In the genomic region with DNA sequence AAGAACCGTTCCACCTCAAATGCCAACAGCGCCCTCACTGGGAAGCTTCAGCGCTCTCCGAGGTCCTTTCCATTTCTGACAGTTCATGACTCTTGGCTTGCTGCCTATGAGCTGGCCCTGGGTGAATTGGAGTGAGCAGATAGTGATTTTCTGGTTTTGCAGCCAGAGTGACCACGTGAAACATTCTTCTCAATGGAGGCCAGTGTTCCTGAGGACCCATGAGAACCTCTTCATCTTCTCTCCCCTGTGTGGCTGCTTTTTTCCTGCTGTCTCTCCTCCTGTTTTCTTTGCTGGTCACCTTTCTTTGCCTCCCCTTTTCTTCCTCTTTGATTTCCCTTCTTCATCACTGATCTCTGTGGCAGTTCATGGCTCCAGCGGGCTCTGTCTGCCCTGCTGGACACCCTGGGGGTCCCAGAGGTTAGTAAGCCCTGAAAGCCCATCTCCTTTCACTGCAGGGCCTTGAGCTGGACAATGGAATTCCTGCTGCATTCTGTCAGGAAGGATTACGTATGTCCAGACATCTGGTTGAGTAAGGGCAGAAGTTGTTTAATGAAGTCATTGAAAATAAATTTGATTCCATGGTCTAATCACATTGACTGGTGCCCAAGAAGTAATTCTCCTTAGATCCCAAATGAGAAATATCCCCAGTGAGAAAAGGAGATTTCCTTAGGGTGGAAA, we compare ENCODE assay signal across 10 cellular contexts. TPM values are rescaled to one million over a fixed set of nuclear protein-coding genes. Genes with fewer than 3 reads are reported as not detected.
DNase-seq lines count a peak whose midpoint lies in the region; ATAC-seq, FAIRE-seq and TF ChIP-seq lines count a peak whose summit lies in the region.
"Had no signal": no experiment of that assay in that cellular context is flagged by ENCODE, and none has a peak within 500 bp of the region (broad histone marks: within the 10 kb centered on the region; RNA-seq: fewer than 3 reads in every experiment).

No MANE protein-coding gene starts in this region.

- no peaks in the 10 kb centered on the region for H3K9me2 ChIP-seq in MM.1S (replicated peaks; ENCODE audit: insufficient read depth, low read length)

- peak; percentile 61 for TF ChIP-seq CTCF in C4-2B (conservative IDR thresholded peaks at IDR 0.05)
- no peak for TF ChIP-seq CTCF in bronchial epithelial cell (IDR thresholded peaks at IDR 0.05; ENCODE audit: insufficient read depth, low read length, severe bottlenecking)
- no peak for TF ChIP-seq CTCF in MM.1S (IDR thresholded peaks at IDR 0.05; ENCODE audit: low read length)

- no peak overlapping the region for H2AFZ ChIP-seq in MM.1S (ENCODE audit: low read length)

- H3K36me3 ChIP-seq in bronchial epithelial cell (ENCODE audit: control insufficient read depth, insufficient read depth, low read length) (no peaks in the 10 kb centered on the region), MM.1S (replicated peaks; ENCODE audit: insufficient read depth, low read length) (no peaks in the 10 kb centered on the region)

- no peaks in the 10 kb centered on the region for H3K27me3 ChIP-seq in bronchial epithelial cell (ENCODE audit: control insufficient read depth, insufficient read depth, low read length)
- no peaks in the 10 kb centered on the region for H3K27me3 ChIP-seq in MM.1S (replicated peaks; ENCODE audit: insufficient read depth, low read length)

- no peaks in the 10 kb centered on the region for H3K9me3 ChIP-seq in MM.1S (replicated peaks; ENCODE audit: insufficient read depth, low read length)

- H3K4me3 Mint-ChIP-seq in stimulated activated naive CD8-positive, alpha-beta T cell treated with anti-CD3 and anti-CD28 coated beads, Interleukin-15, amount 100 ng/mL, for 72 hours, result no peak overlapping the region

- no peaks in the 10 kb centered on the region for H3F3A ChIP-seq in MM.1S (ENCODE audit: insufficient read depth, low read length)

- no peak overlapping the region for H3K4me2 ChIP-seq in MM.1S (ENCODE audit: low read depth, low read length)

- H3K9me3 Mint-ChIP-seq in stimulated activated naive CD8-positive, alpha-beta T cell treated with anti-CD3 and anti-CD28 coated beads, Interleukin-15, amount 100 ng/mL, for 72 hours, result no peaks in the 10 kb centered on the region

- no peak for FAIRE-seq in bronchial epithelial cell (lab: Jason Lieb, UNC)

- no peaks in the 10 kb centered on the region for H3K27me3 Mint-ChIP-seq in stimulated activated naive CD8-positive, alpha-beta T cell treated with anti-CD3 and anti-CD28 coated beads, Interleukin-15, amount 100 ng/mL, for 72 hours

- H3K27ac Mint-ChIP-seq in stimulated activated naive CD8-positive, alpha-beta T cell treated with anti-CD3 and anti-CD28 coated beads, Interleukin-15, amount 100 ng/mL, for 72 hours, result no peak overlapping the region

- DNase-seq in HCEC 1CT (peak; percentile 15), bronchial epithelial cell (ENCODE audit: low read depth) (peak; percentile 5), left kidney (ENCODE audit: low read depth, low spot score) (peak; percentile 33), NCI-H748 treated with DMSO at 0.1 percent for 48 hours (lab: John Stamatoyannopoulos, UW) (no peak), MM.1S (no peak)
- no peak for DNase-seq in stimulated activated naive CD8-positive, alpha-beta T cell treated with anti-CD3 and anti-CD28 coated beads, Interleukin-15, amount 100 ng/mL, for 72 hours
- no peak for DNase-seq in stimulated activated CD4-positive, alpha-beta T cell treated with anti-CD3 and anti-CD28 coated beads, Interleukin-4, amount 100 ng/mL, for 1 hour
- DNase-seq: central memory CD4-positive, alpha-beta T cell; occipital lobe had no signal

- H3K4me1 ChIP-seq in MM.1S (ENCODE audit: low read length), result no peaks in the 10 kb centered on the region

- no peak for ATAC-seq in stimulated activated naive CD8-positive, alpha-beta T cell treated with anti-CD3 and anti-CD28 coated beads, Interleukin-15, amount 100 ng/mL, for 72 hours

- no peaks in the 10 kb centered on the region for H3K79me2 ChIP-seq in MM.1S (ENCODE audit: low read length)

- H3K27ac ChIP-seq in C4-2B (peak overlapping the region; percentile 69), MM.1S (ENCODE audit: low read length) (no peak overlapping the region)

- no peak overlapping the region for H3K4me3 ChIP-seq in bronchial epithelial cell (ENCODE audit: low read depth, low read length)
- H3K4me3 ChIP-seq in MM.1S (ENCODE audit: low read length), result no peak overlapping the region

- H3K4me1 Mint-ChIP-seq in stimulated activated naive CD8-positive, alpha-beta T cell treated with anti-CD3 and anti-CD28 coated beads, Interleukin-15, amount 100 ng/mL, for 72 hours, result peaks cover 7% of the 10 kb centered on the region

- no peak overlapping the region for H3K9ac ChIP-seq in MM.1S (ENCODE audit: low read length)

- no peaks in the 10 kb centered on the region for H4K20me1 ChIP-seq in MM.1S (ENCODE audit: insufficient read depth, low read length)

RNA-seq across cellular contexts. Expression of a gene that starts 29.9 kb away (rescaled TPM):
- not detected in 2 replicates for total RNA-seq in bronchial epithelial cell

RNA-seq across cellular contexts. Expression of a gene that starts 35.4 kb away (rescaled TPM):
- 22.4 and 23.2 TPM in 2 replicates for total RNA-seq in bronchial epithelial cell

Comparison
In these comparisons a context has a peak if more than half of its experiments do, and no peak if none do; other contexts are left out.
1. DNase-seq: peak in HCEC 1CT (single experiment), bronchial epithelial cell (single experiment) and left kidney (single experiment); none in NCI-H748 treated with DMSO at 0.1 percent for 48 hours (single experiment), stimulated activated naive CD8-positive, alpha-beta T cell treated with anti-CD3 and anti-CD28 coated beads, Interleukin-15, amount 100 ng/mL, for 72 hours (0 of 2), stimulated activated CD4-positive, alpha-beta T cell treated with anti-CD3 and anti-CD28 coated beads, Interleukin-4, amount 100 ng/mL, for 1 hour (single experiment) and MM.1S (single experiment).